33 cellular contexts compared by ENCODE assay signal in genomic region chr15:78110916-78111475, GRCh38. TPM values are rescaled to one million over a fixed set of nuclear protein-coding genes. Genes with fewer than 3 reads are reported as not detected.
"Had no signal": no experiment of that assay in that cellular context is flagged by ENCODE, and none has a peak within 500 bp of the region (broad histone marks: within the 10 kb centered on the region; RNA-seq: fewer than 3 reads in every experiment).

No MANE protein-coding gene starts in this region.

- FAIRE-seq: astrocyte had no signal

- H3K36me3 ChIP-seq: adrenal gland, breast epithelium, MG63, Peyer's patch had no signal

- H3K4me1 ChIP-seq: adrenal gland, breast epithelium, Peyer's patch had no signal

- H3K9me3 ChIP-seq: adrenal gland, body of pancreas, breast epithelium, MG63, Peyer's patch had no signal

- H3K4me3 ChIP-seq: adrenal gland, body of pancreas, breast epithelium, MG63, Peyer's patch had no signal

- H3K27me3 ChIP-seq: adrenal gland, body of pancreas, breast epithelium, MG63, Peyer's patch had no signal

- DNase-seq: activated CD4-positive, alpha-beta T cell treated with anti-CD3 and anti-CD28 coated beads for 1 hour; activated CD4-positive, alpha-beta T cell treated with anti-CD3 and anti-CD28 coated beads for 48 hours; activated CD4-positive, alpha-beta T cell treated with anti-CD3 and anti-CD28 coated beads, Interleukin-2, amount 50 U/mL, for 48 hours; activated CD4-positive, CD25-positive, alpha-beta regulatory T cell; activated CD8-positive, alpha-beta T cell treated with anti-CD3 and anti-CD28 coated beads, Interleukin-2, amount 10 ng/mL, durations not matched to agents 7 days and 5 days; activated gamma-delta T cell treated with Interleukin-2 at 50 U/mL for 16 hours; activated naive CD4-positive, alpha-beta T cell treated with anti-CD3 and anti-CD28 coated beads for 36 hours; activated T-cell treated with anti-CD3 and anti-CD28 coated beads, Interleukin-2, amount 50 U/mL, for 24 hours; adrenal gland; Kasumi-1; KG1; MG63; NCI-H1048; NCI-H1105 treated with DMSO at 0.1 percent for 48 hours; NCI-H1436; NCI-H1694 treated with DMSO at 0.1 percent for 48 hours; NCI-H2029; NCI-H345; NCI-H524 treated with DMSO at 0.1 percent for 48 hours; Right ventricle myocardium superior; RPMI8226; SW 1271; T-helper 1 cell; T-helper 2 cell; T-helper 9 cell; WERI-Rb-1 had no signal

- ATAC-seq: activated CD8-positive, alpha-beta T cell treated with anti-CD3 and anti-CD28 coated beads, Interleukin-2, amount 10 ng/mL, durations not matched to agents 7 days and 5 days; activated naive CD4-positive, alpha-beta T cell treated with anti-CD3 and anti-CD28 coated beads, Interleukin-2, amount 50 U/mL, for 72 hours; body of pancreas had no signal

- H3K27ac ChIP-seq: adrenal gland, body of pancreas, breast epithelium, Peyer's patch, WERI-Rb-1 had no signal

RNA-seq across cellular contexts. Expression of gene SH2D7, which starts 18.6 kb away (rescaled TPM):
- total RNA-seq: activated naive CD4-positive, alpha-beta T cell treated with anti-CD3 and anti-CD28 coated beads for 36 hours; activated naive CD4-positive, alpha-beta T cell treated with anti-CD3 and anti-CD28 coated beads, Interleukin-2, amount 50 U/mL, for 72 hours; adrenal gland; astrocyte; body of pancreas; breast epithelium; cardiac septum; NCI-H460; Right ventricle myocardium superior had no signal
- polyA plus RNA-seq: adrenal gland had no signal
